ENCODE assay signal across 7 cellular contexts in genomic region chr4:109302366-109303140, GRCh38. TPM values are rescaled to one million over a fixed set of nuclear protein-coding genes. Genes with fewer than 3 reads are reported as not detected.
DNase-seq lines count a peak whose midpoint lies in the region; ATAC-seq and TF ChIP-seq lines count a peak whose summit lies in the region.

COL25A1 (minus strand) TSS chr4:109302658.

- H3K36me3 ChIP-seq in breast epithelium, result no peaks in the 10 kb centered on the region

- no peaks in the 10 kb centered on the region for H3K9me3 ChIP-seq in breast epithelium

- H3K27me3 ChIP-seq in breast epithelium, result peaks cover 0 to 19% of the 10 kb centered on the region in 2 donors

- peaks cover 0 to 5% of the 10 kb centered on the region in 2 donors for H3K4me1 ChIP-seq in breast epithelium

- peak; percentile 51 for ATAC-seq in HG03354 (IDR thresholded peaks at IDR 0.05; ENCODE audit: poor library complexity, severe bottlenecking, unreplicated experiment)
- no peak for ATAC-seq in GM21515 (IDR thresholded peaks at IDR 0.05; ENCODE audit: unreplicated experiment)
- no peak for ATAC-seq in GM18867 (IDR thresholded peaks at IDR 0.05; ENCODE audit: unreplicated experiment)

- DNase-seq in T1000 (lab: John Stamatoyannopoulos, UW) (peak; percentile 60), breast epithelium (ENCODE audit: low spot score in 2 of 2) (peak in 1 of 2 donors; percentile 24), iPS-NIHi11 (ENCODE audit: low spot score) (peak; percentile 90)

- TF ChIP-seq CTCF in breast epithelium (IDR thresholded peaks at IDR 0.05), result no peak

- peak within 1 kb of the TSS; percentile 51 to 75 (median 61) for H3K4me3 ChIP-seq in breast epithelium
- peak within 1 kb of the TSS; percentile 24 to 46 (median 37) for H3K4me3 ChIP-seq in skin epidermis

- intact Hi-C loops in breast epithelium (cut with DNase I; ENCODE audit: low total_unique reads), result no loop called here

- no peak for TF ChIP-seq POLR2A in breast epithelium (IDR thresholded peaks at IDR 0.05)

- peak within 1 kb of the TSS in 1 of 2 donors; percentile 23 for H3K27ac ChIP-seq in breast epithelium
- peak within 1 kb of the TSS in 1 of 21 experiments; percentile 1 for H3K27ac ChIP-seq in skin epidermis

RNA-seq across cellular contexts. Expression of gene COL25A1, which starts in this region (rescaled TPM):
- 10 to 100 TPM in 1 of 3 donors, 1 to 10 TPM in 2; 2.6 to 11.0 (median 2.8) TPM for total RNA-seq in breast epithelium
